12 cellular contexts compared by ENCODE assay signal in the genomic region with DNA sequence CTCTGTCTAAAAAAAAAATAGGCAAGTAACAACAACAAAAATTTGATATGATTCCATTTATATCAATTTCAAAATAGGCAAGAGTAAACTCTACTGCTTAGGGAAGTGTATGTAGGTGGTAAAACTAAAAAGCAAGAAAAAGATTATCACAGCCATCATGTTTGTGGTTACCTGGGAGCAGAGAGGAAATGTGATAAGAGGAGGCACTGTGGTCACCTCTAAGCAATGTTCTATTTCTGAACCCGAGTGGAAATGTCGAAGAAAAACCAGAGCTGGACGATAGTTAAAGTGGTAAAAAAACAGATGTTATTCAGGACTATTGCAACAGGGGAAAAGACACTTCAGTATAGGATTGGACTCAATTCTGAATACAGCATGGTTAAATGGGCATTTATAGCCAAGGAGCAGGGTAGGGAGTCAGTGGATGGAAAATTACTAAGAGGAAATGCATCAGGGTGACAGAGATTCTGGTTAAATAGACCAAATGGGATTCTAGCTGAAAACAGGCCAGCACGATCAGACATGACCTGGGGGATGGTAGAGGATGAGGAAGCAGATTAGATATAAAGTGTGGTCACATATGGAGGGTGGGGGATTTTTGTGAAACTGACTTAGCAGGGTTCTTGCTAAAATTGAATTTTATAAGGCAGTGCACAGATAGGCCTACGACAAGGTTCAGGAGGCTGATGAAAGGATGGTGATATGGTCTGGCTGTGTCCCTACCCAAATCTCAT. TPM values are rescaled to one million over a fixed set of nuclear protein-coding genes. Genes with fewer than 3 reads are reported as not detected.
DNase-seq lines count a peak whose midpoint lies in the region; ATAC-seq, FAIRE-seq and TF ChIP-seq lines count a peak whose summit lies in the region.
"Had no signal": no experiment of that assay in that cellular context is flagged by ENCODE, and none has a peak within 500 bp of the region (broad histone marks: within the 10 kb centered on the region; RNA-seq: fewer than 3 reads in every experiment).

No MANE protein-coding gene starts in this region.

- H3K9me3 Mint-ChIP-seq in CD8-positive, alpha-beta memory T cell: no peaks in the 10 kb centered on the region

- peak in 2 of 5 donors; percentile 17 to 44 for DNase-seq in CD8-positive, alpha-beta memory T cell
- DNase-seq in OCI-M1 (lab: John Stamatoyannopoulos, UW) (peak; percentile 94), K562 (ENCODE audit: extremely low read depth in 1 of 4, low spot score in 3 of 4) (no peak), mucosa of descending colon (no peak), mesenteric fat pad (ENCODE audit: low spot score) (no peak), SW 1271 (lab: John Stamatoyannopoulos, UW) (no peak), uterus (no peak)
- DNase-seq: head of caudate nucleus, NCI-H1105 had no signal

- TF ChIP-seq RAD21 in K562 (CRISPR knock-in tag; conservative IDR thresholded peaks at IDR 0.05 in 1 of 2, IDR thresholded peaks at IDR 0.05 in 1 of 2): no peak

- H3K27me3 Mint-ChIP-seq in CD8-positive, alpha-beta memory T cell: no peaks in the 10 kb centered on the region
- H3K27me3 Mint-ChIP-seq: dendritic cell treated with granulocyte-macrophage colony-stimulating factor and Interleukin-4, amounts not matched to agents 40 ng/mL and 50 ng/mL, for 4 days had no signal

- H3K4me1 ChIP-seq in CD8-positive, alpha-beta memory T cell (ENCODE audit: insufficient read depth, low read length): peaks cover 17% of the 10 kb centered on the region
- H3K4me1 ChIP-seq in K562 (replicated peaks in 1 of 2; ENCODE audit: control insufficient read depth in 2 of 2, insufficient read depth in 2 of 2, low read length in 2 of 2) (peaks cover 0 to 10% of the 10 kb centered on the region in 2 experiments; a peak in 1 of 5 replicates), mucosa of descending colon (ENCODE audit: low read depth) (no peaks in the 10 kb centered on the region), uterus (no peaks in the 10 kb centered on the region)

- no peaks in the 10 kb centered on the region for H3K9me3 ChIP-seq in CD8-positive, alpha-beta memory T cell (ENCODE audit: low read length)
- no peaks in the 10 kb centered on the region for H3K9me3 ChIP-seq in K562 (replicated peaks; ENCODE audit: control insufficient read depth, insufficient read depth, low read depth, low read length)
- no peaks in the 10 kb centered on the region for H3K9me3 ChIP-seq in mucosa of descending colon
- no peaks in the 10 kb centered on the region for H3K9me3 ChIP-seq in uterus

- no peaks in the 10 kb centered on the region for H3K79me2 ChIP-seq in K562 (ENCODE audit: control insufficient read depth, insufficient read depth, low read length)

- FAIRE-seq in K562 (lab: Jason Lieb, UNC): no peak
- FAIRE-seq: D721Med had no signal

- peak overlapping the region; percentile 59 for H2AFZ ChIP-seq in K562 (ENCODE audit: low read depth, low read length)

- in situ Hi-C loops in K562 (cut with MboI): no loop called here

- no peak for TF ChIP-seq EP300 in K562 (IDR thresholded peaks at IDR 0.05; ENCODE audit: low read length)

- H3K27ac Mint-ChIP-seq in CD8-positive, alpha-beta memory T cell: peak overlapping the region; percentile 48 to 95 (median 92)
- H3K27ac Mint-ChIP-seq: dendritic cell treated with granulocyte-macrophage colony-stimulating factor and Interleukin-4, amounts not matched to agents 40 ng/mL and 50 ng/mL, for 4 days had no signal

- no peaks in the 10 kb centered on the region for H3K36me3 ChIP-seq in CD8-positive, alpha-beta memory T cell (ENCODE audit: insufficient read depth, low read length)
- H3K36me3 ChIP-seq in K562 (ENCODE audit: control insufficient read depth, insufficient read depth, low read length) (peaks cover 2% of the 10 kb centered on the region; the same call in 1 of the 3 replicates), mucosa of descending colon (ENCODE audit: low read depth) (no peaks in the 10 kb centered on the region), uterus (no peaks in the 10 kb centered on the region)

- peak overlapping the region; percentile 37 for H3K4me3 ChIP-seq in CD8-positive, alpha-beta memory T cell (ENCODE audit: low read length)
- H3K4me3 ChIP-seq in K562 (no peak overlapping the region), mucosa of descending colon (no peak overlapping the region), uterus (no peak overlapping the region)

- ATAC-seq in GM21381 (IDR thresholded peaks at IDR 0.05; ENCODE audit: unreplicated experiment) (peak; percentile 45), K562 (peak; percentile 65), mucosa of descending colon (no peak)

- H3K4me2 ChIP-seq in K562 (ENCODE audit: insufficient read depth, low read length): no peak overlapping the region

- CTCF ChIA-PET in CD8-positive, alpha-beta memory T cell (lab: Charles Lee): no interaction called here
- CTCF ChIA-PET in K562 (lab: Yijun Ruan, JAX; ENCODE audit: low intra/inter-chr PET ratio): no interaction called here

- H3K4me1 Mint-ChIP-seq in CD8-positive, alpha-beta memory T cell: peaks cover 29 to 40% (median 34%) of the 10 kb centered on the region in 3 donors

- 7% methylated on average over 5 of the region's 5 CpGs for WGBS in K562 (ENCODE audit: insufficient coverage, low coverage, missing lambda C conversion rate)

- no peaks in the 10 kb centered on the region for H3K27me3 ChIP-seq in CD8-positive, alpha-beta memory T cell (ENCODE audit: insufficient read depth, low read length, poor library complexity, severe bottlenecking)
- H3K27me3 ChIP-seq in K562 (ENCODE audit: control insufficient read depth in 2 of 2, insufficient read depth in 2 of 2, low read length in 2 of 2) (no peaks in the 10 kb centered on the region), uterus (no peaks in the 10 kb centered on the region)

- H3K27ac ChIP-seq in CD8-positive, alpha-beta memory T cell (ENCODE audit: low read depth, low read length): no peak overlapping the region
- H3K27ac ChIP-seq in K562 (ENCODE audit: extremely low read depth, low read depth, low read length) (peak overlapping the region; percentile 25; the same call in 1 of the 3 replicates), uterus (no peak overlapping the region)

- peaks cover 0 to 5% (median 0%) of the 10 kb centered on the region in 3 donors for H3K36me3 Mint-ChIP-seq in CD8-positive, alpha-beta memory T cell

- H3K9me1 ChIP-seq in K562 (ENCODE audit: control insufficient read depth, insufficient read depth, low read length): no peaks in the 10 kb centered on the region

- H4K20me1 ChIP-seq in K562 (replicated peaks; ENCODE audit: control insufficient read depth, insufficient read depth, low read length): no peaks in the 10 kb centered on the region

- no TSS peak for BruUV-seq in K562 (replicated peaks; lab: Mats Ljungman, UMichigan)

- no peak for TF ChIP-seq CTCF in K562 (IDR thresholded peaks at IDR 0.05 in 2 of 3, conservative IDR thresholded peaks at IDR 0.05 in 1 of 3; ENCODE audit: insufficient read depth in 2 of 3, low read depth in 1 of 3, low read length in 3 of 3)
- no peak for TF ChIP-seq CTCF in mucosa of descending colon (IDR thresholded peaks at IDR 0.05)
- no peak for TF ChIP-seq CTCF in uterus (IDR thresholded peaks at IDR 0.05)

- TF ChIP-seq POLR2A in K562 (conservative IDR thresholded peaks at IDR 0.05) (no peak), uterus (IDR thresholded peaks at IDR 0.05) (no peak)

- H3K9ac ChIP-seq in K562 (ENCODE audit: insufficient read depth in 1 of 2, low read depth in 2 of 2, low read length in 2 of 2): no peak overlapping the region; a peak in 1 of 4 replicates

- intact Hi-C loops in K562 (cut with micrococcal nuclease): loop anchor here (10.0 kb wide), 1 partner anchor 115 kb away; no protein-coding TSS in a partner anchor
- intact Hi-C loops in mucosa of descending colon (cut with DNase I, micrococcal nuclease): no loop called here
- intact Hi-C loops in uterus (cut with DNase I; ENCODE audit: low total_unique reads): no loop called here

- peak overlapping the region; percentile 12 to 72 (median 55) for H3K4me3 Mint-ChIP-seq in CD8-positive, alpha-beta memory T cell
- H3K4me3 Mint-ChIP-seq: dendritic cell treated with granulocyte-macrophage colony-stimulating factor and Interleukin-4, amounts not matched to agents 40 ng/mL and 50 ng/mL, for 4 days had no signal

- POLR2A ChIA-PET in CD8-positive, alpha-beta memory T cell (lab: Charles Lee): interaction anchor here (0.8 to 1.0 kb wide), 2 partner anchors 20 to 66 kb away, joined by 4 read pairs; a partner anchor contains a TSS
- POLR2A ChIA-PET in K562 (lab: Yijun Ruan, JAX): interaction anchor here (0.5 kb wide), 1 partner anchor 21 kb away, joined by 3 read pairs; no protein-coding TSS in a partner anchor

RNA-seq across cellular contexts. Expression of a gene that starts 6.0 kb away (rescaled TPM):
- 10 to 100 TPM; 58.5 to 64.3 TPM for total RNA-seq in CD8-positive, alpha-beta memory T cell
- 22.0 TPM for polyA plus RNA-seq in CD8-positive, alpha-beta memory T cell
- 4.6 and 15.5 TPM in 2 replicates for total RNA-seq in K562 (2011; cell fraction: chromatin; rRNA removed; ENCODE audit: low replicate concordance)
- 1.8 and 2.8 TPM in 2 replicates for total RNA-seq in K562 (2011; cell fraction: nucleolus; rRNA removed)
- total RNA-seq in K562 (2011; cell fraction: nucleoplasm; rRNA removed): 5.1 and 12.0 TPM in 2 replicates
- total RNA-seq in K562 (2014; rRNA removed) (21.7 and 24.1 TPM in 2 replicates), K562 (2014; rRNA removed; fragmentation: Illumina TruSeq; extraction: Trizol) (40.9 and 42.0 TPM in 2 replicates), K562 (2015; rRNA removed; fragmentation: Illumina TruSeq; extraction: Trizol) (29.6 and 37.0 TPM in 2 replicates), K562 (2021) (25.8 and 26.4 TPM in 2 replicates), mucosa of descending colon (1 to 10 TPM; 2.1 to 5.7 (median 3.7) TPM), mesenteric fat pad (9.2 TPM), uterus (10 to 100 TPM; 11.2 to 20.5 (median 14.7) TPM)
- polyA plus RNA-seq in K562 (2011; rRNA removed) (26.7 and 37.3 TPM in 2 replicates), K562 (2014; fragmentation: Illumina TruSeq; extraction: Trizol) (30.2 TPM in 2 replicates), K562 (2014; fragmentation: Nextera tagmentation; extraction: Ambion mirVana) (100 to 1,000 TPM; 109 to 143 TPM), K562 (2014; rRNA removed) (39.5 and 40.6 TPM in 2 replicates)
- 6.5 and 14.3 TPM in 2 replicates for polyA plus RNA-seq in K562 (2011; cell fraction: cytosol; rRNA removed)
- polyA plus RNA-seq in K562 (2011; cell fraction: nucleus; rRNA removed): 5.4 and 9.0 TPM in 2 replicates
- polyA plus RNA-seq in K562 (2012): 21.3 and 31.0 TPM in 2 replicates
- 10.3 and 10.5 TPM in 2 replicates for polyA minus RNA-seq in K562 (2011; rRNA and poly(A)+ RNA removed)
- 2.7 and 7.1 TPM in 2 replicates for polyA minus RNA-seq in K562 (2011; cell fraction: cytosol; rRNA and poly(A)+ RNA removed)
- 3.5 and 6.4 TPM in 2 replicates for polyA minus RNA-seq in K562 (2011; cell fraction: nucleus; rRNA and poly(A)+ RNA removed)

RNA-seq across cellular contexts. Expression of a gene that starts 19.2 kb away (rescaled TPM):
- 10 to 100 TPM; 13.5 to 15.8 TPM for total RNA-seq in CD8-positive, alpha-beta memory T cell
- 2.5 TPM for polyA plus RNA-seq in CD8-positive, alpha-beta memory T cell
- 9.5 and 12.8 TPM in 2 replicates for total RNA-seq in K562 (2011; cell fraction: chromatin; rRNA removed; ENCODE audit: low replicate concordance)
- 11.4 and 12.0 TPM in 2 replicates for total RNA-seq in K562 (2011; cell fraction: nucleolus; rRNA removed)
- 9.9 and 13.9 TPM in 2 replicates for total RNA-seq in K562 (2011; cell fraction: nucleoplasm; rRNA removed)
- 10.3 and 11.8 TPM in 2 replicates for total RNA-seq in K562 (2014; rRNA removed)
- total RNA-seq in K562 (2014; rRNA removed; fragmentation: Illumina TruSeq; extraction: Trizol): 10.8 and 11.6 TPM in 2 replicates
- total RNA-seq in K562 (2015; rRNA removed; fragmentation: Illumina TruSeq; extraction: Trizol): 11.2 and 11.4 TPM in 2 replicates
- 9.7 and 10.6 TPM in 2 replicates for total RNA-seq in K562 (2021)
- 9.2 and 11.8 TPM in 2 replicates for polyA plus RNA-seq in K562 (2011; rRNA removed)
- 5.7 and 6.6 TPM in 2 replicates for polyA plus RNA-seq in K562 (2011; cell fraction: cytosol; rRNA removed)
- 4.2 and 6.4 TPM in 2 replicates for polyA plus RNA-seq in K562 (2011; cell fraction: nucleus; rRNA removed)
- 9.0 and 10.9 TPM in 2 replicates for polyA plus RNA-seq in K562 (2012)
- polyA plus RNA-seq in K562 (2014; fragmentation: Illumina TruSeq; extraction: Trizol): 9.4 and 11.4 TPM in 2 replicates
- 1 to 10 TPM; 3.8 to 5.2 TPM for polyA plus RNA-seq in K562 (2014; fragmentation: Nextera tagmentation; extraction: Ambion mirVana)
- polyA plus RNA-seq in K562 (2014; rRNA removed): 9.3 and 15.3 TPM in 2 replicates
- polyA minus RNA-seq in K562 (2011; rRNA and poly(A)+ RNA removed): 7.8 and 8.8 TPM in 2 replicates
- 4.4 and 4.9 TPM in 2 replicates for polyA minus RNA-seq in K562 (2011; cell fraction: cytosol; rRNA and poly(A)+ RNA removed)
- 5.3 and 7.0 TPM in 2 replicates for polyA minus RNA-seq in K562 (2011; cell fraction: nucleus; rRNA and poly(A)+ RNA removed)
- total RNA-seq in mucosa of descending colon: 1 to 10 TPM in 2 of 3 donors, under 1 TPM in 1; 0.72 to 3.9 (median 1.7) TPM
- total RNA-seq in mesenteric fat pad: 3.8 TPM
- total RNA-seq in uterus: 10 to 100 TPM in 2 of 4 donors, 1 to 10 TPM in 2; 3.5 to 40.3 (median 17.2) TPM

RNA-seq across cellular contexts. Expression of a gene that starts 19.3 kb away (rescaled TPM):
- total RNA-seq in CD8-positive, alpha-beta memory T cell: 10 to 100 TPM; 14.6 to 16.0 TPM
- polyA plus RNA-seq in CD8-positive, alpha-beta memory T cell: 14.2 TPM
- 25.3 and 78.1 TPM in 2 replicates for total RNA-seq in K562 (2011; cell fraction: chromatin; rRNA removed; ENCODE audit: low replicate concordance)
- 11.5 and 14.9 TPM in 2 replicates for total RNA-seq in K562 (2011; cell fraction: nucleolus; rRNA removed)
- total RNA-seq in K562 (2011; cell fraction: nucleoplasm; rRNA removed): 34.8 and 48.7 TPM in 2 replicates
- total RNA-seq in K562 (2014; rRNA removed) (11.1 and 18.2 TPM in 2 replicates), K562 (2014; rRNA removed; fragmentation: Illumina TruSeq; extraction: Trizol) (18.3 and 22.5 TPM in 2 replicates), K562 (2015; rRNA removed; fragmentation: Illumina TruSeq; extraction: Trizol) (14.2 and 16.8 TPM in 2 replicates), K562 (2021) (15.9 and 17.1 TPM in 2 replicates), mucosa of descending colon (10 to 100 TPM; 15.5 to 21.2 (median 17.1) TPM), mesenteric fat pad (11.9 TPM), uterus (10 to 100 TPM in 2 of 4 donors, 1 to 10 TPM in 2; 5.0 to 55.9 (median 18.0) TPM)
- polyA plus RNA-seq in K562 (2011; rRNA removed) (16.9 and 23.1 TPM in 2 replicates), K562 (2014; fragmentation: Illumina TruSeq; extraction: Trizol) (12.7 and 14.8 TPM in 2 replicates), K562 (2014; fragmentation: Nextera tagmentation; extraction: Ambion mirVana) (1 to 10 TPM; 3.6 to 4.1 TPM), K562 (2014; rRNA removed) (19.5 and 25.5 TPM in 2 replicates)
- 5.2 and 7.8 TPM in 2 replicates for polyA plus RNA-seq in K562 (2011; cell fraction: cytosol; rRNA removed)
- polyA plus RNA-seq in K562 (2011; cell fraction: nucleus; rRNA removed): 15.4 and 15.8 TPM in 2 replicates
- 10.5 and 14.3 TPM in 2 replicates for polyA plus RNA-seq in K562 (2012)
- polyA minus RNA-seq in K562 (2011; rRNA and poly(A)+ RNA removed): 11.6 and 13.9 TPM in 2 replicates
- polyA minus RNA-seq in K562 (2011; cell fraction: cytosol; rRNA and poly(A)+ RNA removed): 3.1 and 6.6 TPM in 2 replicates
- 13.1 and 14.9 TPM in 2 replicates for polyA minus RNA-seq in K562 (2011; cell fraction: nucleus; rRNA and poly(A)+ RNA removed)
